Comparison of ENCODE assay signal across 12 cellular contexts in the genomic region with DNA sequence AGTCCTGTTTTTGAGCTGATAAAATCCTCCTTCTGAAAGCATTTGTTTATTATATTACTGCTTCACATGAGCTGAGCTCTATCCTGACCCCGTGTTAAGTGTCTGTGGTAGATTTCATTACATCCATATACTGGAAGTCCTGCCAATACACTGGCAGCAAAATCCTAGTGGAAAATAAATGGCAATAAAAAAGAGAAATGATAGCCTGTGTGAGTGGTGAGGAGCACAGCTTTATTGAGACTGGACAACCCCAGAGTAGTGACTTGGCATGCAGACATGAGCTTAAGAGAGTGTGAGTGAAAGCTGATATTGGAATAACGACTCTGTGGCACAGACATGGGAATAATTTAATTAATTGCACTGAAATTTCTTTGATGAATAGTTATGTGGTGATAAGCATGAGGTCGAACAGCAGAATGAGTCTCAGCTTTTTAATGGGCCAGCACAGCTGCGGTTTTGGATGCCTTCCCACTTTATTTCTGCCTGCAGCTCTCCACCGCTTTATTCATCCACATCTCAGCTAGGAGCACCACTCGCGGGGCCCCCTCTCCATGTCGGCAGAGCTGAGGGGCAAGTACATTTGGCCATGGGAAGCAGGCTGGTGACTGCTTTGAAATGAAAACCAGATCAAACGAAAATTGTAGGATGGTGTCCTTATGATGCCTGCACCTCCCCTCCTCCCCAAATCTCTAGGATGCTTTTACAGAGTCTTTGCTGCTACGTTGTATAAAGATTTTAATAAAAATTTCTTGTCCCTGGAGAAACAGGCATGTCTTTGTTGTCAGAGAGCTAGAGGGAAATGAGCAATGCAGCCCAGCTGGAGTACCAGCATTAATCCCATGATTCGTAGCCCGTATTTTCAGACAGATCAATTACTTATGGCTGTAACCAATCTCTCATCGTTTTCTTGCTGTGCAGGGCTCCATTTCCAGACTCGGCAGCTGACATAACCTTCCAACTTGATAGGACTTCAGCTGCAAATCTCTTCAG.
DNase-seq lines count a peak whose midpoint lies in the region; ATAC-seq and TF ChIP-seq lines count a peak whose summit lies in the region.
"Had no signal": no experiment of that assay in that cellular context is flagged by ENCODE, and none has a peak within 500 bp of the region (broad histone marks: within the 10 kb centered on the region; RNA-seq: fewer than 3 reads in every experiment).

No MANE protein-coding gene starts in this region.

- peak in 5 of 8 donors; percentile 34 to 65 (median 53) for ATAC-seq in heart right ventricle
- no peak for ATAC-seq in HG03378 (IDR thresholded peaks at IDR 0.05; ENCODE audit: unreplicated experiment)
- ATAC-seq: HCT116, T-helper 17 cell had no signal

- H3K4me1 ChIP-seq in heart right ventricle (peaks cover 2 to 26% (median 17%) of the 10 kb centered on the region in 9 donors), testis (no peaks in the 10 kb centered on the region), PC-9 (replicated peaks; ENCODE audit: insufficient read depth) (no peaks in the 10 kb centered on the region)
- H3K4me1 ChIP-seq: parathyroid adenoma had no signal

- H3K27me3 ChIP-seq in heart right ventricle: no peaks in the 10 kb centered on the region
- H3K27me3 ChIP-seq in testis: no peaks in the 10 kb centered on the region
- no peaks in the 10 kb centered on the region for H3K27me3 ChIP-seq in PC-9 (ENCODE audit: insufficient read depth, low read depth)

- H3F3A ChIP-seq in PC-9 (ENCODE audit: insufficient read depth, low read depth): no peaks in the 10 kb centered on the region

- H3K27ac ChIP-seq in heart right ventricle (no peak overlapping the region), testis (no peak overlapping the region), PC-9 (no peak overlapping the region)
- H3K27ac ChIP-seq: parathyroid adenoma had no signal

- H3K4me3 ChIP-seq in heart right ventricle (peak overlapping the region in 3 of 10 donors; percentile 16 to 27 (median 16)), testis (no peak overlapping the region), PC-9 (no peak overlapping the region)

- DNase-seq in NCI-H1436 (lab: John Stamatoyannopoulos, UW): peak; percentile 18
- no peak for DNase-seq in NCI-H1436 treated with DMSO at 0.1 percent for 48 hours (lab: John Stamatoyannopoulos, UW)
- DNase-seq in RPMI7951 (ENCODE audit: low read depth): peak; percentile 54
- peak; percentile 14 to 16 for DNase-seq in heart right ventricle
- DNase-seq in testis: peak; percentile 16
- DNase-seq in PC-9: no peak
- no peak for DNase-seq in activated CD4-positive, alpha-beta T cell treated with anti-CD3 and anti-CD28 coated beads, Interleukin-2, amount 50 U/mL, for 48 hours
- DNase-seq: activated naive CD4-positive, alpha-beta T cell treated with anti-CD3 and anti-CD28 coated beads for 36 hours; T-helper 17 cell had no signal

- H3K4me2 ChIP-seq in PC-9: no peak overlapping the region

- H3K79me2 ChIP-seq in PC-9 (ENCODE audit: low read depth): no peaks in the 10 kb centered on the region
- H3K79me2 ChIP-seq: parathyroid adenoma had no signal

- no TSS peak for BruUV-seq in PC-9 (replicated peaks; lab: Mats Ljungman, UMichigan)

- intact Hi-C loops in heart right ventricle (cut with DNase I): no loop called here
- intact Hi-C loops in testis (cut with DNase I; ENCODE audit: low total_unique reads): no loop called here
- intact Hi-C loops in PC-9 (cut with micrococcal nuclease; ENCODE audit: unreplicated experiment): no loop called here

- TF ChIP-seq CTCF in heart right ventricle (IDR thresholded peaks at IDR 0.05) (no peak), testis (IDR thresholded peaks at IDR 0.05) (no peak), PC-9 (conservative IDR thresholded peaks at IDR 0.05) (no peak)

- no peaks in the 10 kb centered on the region for H3K9me2 ChIP-seq in PC-9 (ENCODE audit: insufficient read depth)

- CTCF ChIA-PET in PC-9 (lab: Charles Lee): no interaction called here

- H3K9me3 ChIP-seq in heart right ventricle (peaks cover 0 to 6% (median 0%) of the 10 kb centered on the region in 11 donors), testis (no peaks in the 10 kb centered on the region), PC-9 (ENCODE audit: insufficient read depth, low read depth) (no peaks in the 10 kb centered on the region)

- TF ChIP-seq POLR2A in testis (IDR thresholded peaks at IDR 0.05): no peak

- H4K20me1 ChIP-seq in PC-9 (ENCODE audit: insufficient read depth): no peaks in the 10 kb centered on the region

- 50 to 51% methylated on average over 14 of the region's 14 CpGs for WGBS in heart right ventricle, 2 donors
- WGBS in testis, 2 donors: 60 to 66% methylated on average over 14 of the region's 14 CpGs

- no peak overlapping the region for H2AFZ ChIP-seq in PC-9
- H2AFZ ChIP-seq: parathyroid adenoma had no signal

- H3K36me3 ChIP-seq in heart right ventricle (no peaks in the 10 kb centered on the region), testis (ENCODE audit: low read depth, missing control alignments) (no peaks in the 10 kb centered on the region), PC-9 (ENCODE audit: low read depth) (no peaks in the 10 kb centered on the region)

- POLR2A ChIA-PET in PC-9 (lab: Charles Lee; ENCODE audit: unreplicated experiment): no interaction called here

Comparison
In these comparisons a context has a peak if more than half of its experiments do, and no peak if none do; other contexts are left out.
1. DNase-seq: peak in NCI-H1436 (single experiment), RPMI7951 (single experiment), heart right ventricle (2 of 2) and testis (single experiment); none in NCI-H1436 treated with DMSO at 0.1 percent for 48 hours (single experiment), PC-9 (0 of 2) and activated CD4-positive, alpha-beta T cell treated with anti-CD3 and anti-CD28 coated beads, Interleukin-2, amount 50 U/mL, for 48 hours (0 of 2).